In the genomic region with DNA sequence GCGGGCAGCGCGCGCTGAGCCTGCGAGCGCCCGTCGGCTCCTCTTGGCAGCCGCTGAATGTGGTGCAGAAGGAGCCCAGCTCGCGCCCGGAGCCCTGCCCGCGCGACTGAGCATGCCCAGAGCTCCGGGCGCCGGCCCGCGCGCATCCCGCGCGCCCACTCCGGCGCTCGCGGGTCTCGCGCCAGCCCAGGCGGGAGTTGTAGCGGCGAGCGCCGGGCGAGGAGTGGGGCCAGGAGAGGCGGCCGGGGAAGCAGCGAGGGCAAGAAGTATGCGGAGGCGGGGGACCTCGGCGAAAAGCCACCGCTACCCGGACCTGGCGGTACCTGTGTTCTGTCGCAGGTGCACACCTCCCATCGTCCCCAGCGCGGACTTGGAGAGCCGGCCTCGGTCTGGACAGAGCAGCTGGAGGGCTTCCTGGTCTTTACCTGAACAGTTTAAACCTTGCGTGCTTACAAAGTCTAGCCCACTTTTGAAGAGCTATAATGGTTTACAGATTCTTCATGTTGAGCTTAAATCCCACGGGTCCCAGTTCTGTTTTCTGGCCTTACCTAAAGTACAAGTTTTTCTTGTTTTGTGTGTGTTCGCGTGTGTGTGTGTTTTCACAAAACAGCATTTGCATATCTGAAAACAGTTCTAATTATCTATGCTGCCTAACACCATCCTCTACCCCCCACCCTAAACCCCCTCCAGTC, we compare ENCODE assay signal across 8 cellular contexts. TPM values are rescaled to one million over a fixed set of nuclear protein-coding genes. Genes with fewer than 3 reads are reported as not detected.
DNase-seq lines count a peak whose midpoint lies in the region; ATAC-seq and TF ChIP-seq lines count a peak whose summit lies in the region.

A gene (minus strand): TSS at position 61 of the 692 bp plus-strand sequence. CDS start 114 bp downstream, outside the sequence.

- POLR2A ChIA-PET in Panc1 (lab: Charles Lee), result interaction anchor here (0.5 to 1.4 kb wide), 5 partner anchors 79 to 189 kb away, joined by 3 to 5 read pairs (median 4); a partner anchor contains a TSS

- BruUV-seq in Panc1 (replicated peaks; lab: Mats Ljungman, UMichigan), result no TSS peak

- 1 to 3% methylated on average over 56 of the region's 56 CpGs for WGBS in sigmoid colon, 2 donors

- H3K36me3 Mint-ChIP-seq in CD4-positive, CD25-positive, alpha-beta regulatory T cell, result no peaks in the 10 kb centered on the region
- H3K36me3 Mint-ChIP-seq in central memory CD8-positive, alpha-beta T cell (ENCODE audit: insufficient read depth), result no peaks in the 10 kb centered on the region

- H3K27me3 ChIP-seq in CD4-positive, CD25-positive, alpha-beta regulatory T cell (ENCODE audit: control insufficient read depth, insufficient read depth, low read length), result peaks cover 26% of the 10 kb centered on the region
- no peaks in the 10 kb centered on the region for H3K27me3 ChIP-seq in Panc1 (ENCODE audit: control insufficient read depth, insufficient read depth, low read length)
- no peaks in the 10 kb centered on the region for H3K27me3 ChIP-seq in sigmoid colon

- intact Hi-C loops in Panc1 (cut with micrococcal nuclease; ENCODE audit: unreplicated experiment) (no loop called here), sigmoid colon (cut with DNase I) (loop anchor here (2.0 kb wide), 2 partner anchors 116 to 156 kb away; a partner anchor contains a TSS)

- no peak within 1 kb of the TSS for H3K27ac ChIP-seq in CD4-positive, CD25-positive, alpha-beta regulatory T cell (ENCODE audit: insufficient read depth, low read length, poor library complexity, severe bottlenecking)
- H3K27ac ChIP-seq in Panc1 (ENCODE audit: low read length) (peak within 1 kb of the TSS; percentile 94), sigmoid colon (peak within 1 kb of the TSS; percentile 67 to 83 (median 76))

- in situ Hi-C loops in Panc1 (cut with HindIII; ENCODE audit: low pct_unique_long_range_greater_than_20kb, low sequenced_read_pairs), result no loop called here

- H3K9me3 Mint-ChIP-seq in CD4-positive, CD25-positive, alpha-beta regulatory T cell, result peaks cover 0 to 6% (median 0%) of the 10 kb centered on the region in 7 donors
- no peaks in the 10 kb centered on the region for H3K9me3 Mint-ChIP-seq in central memory CD8-positive, alpha-beta T cell

- H3K36me3 ChIP-seq in CD4-positive, CD25-positive, alpha-beta regulatory T cell (ENCODE audit: control insufficient read depth, insufficient read depth, low read length), result no peaks in the 10 kb centered on the region
- H3K36me3 ChIP-seq in Panc1 (ENCODE audit: control insufficient read depth, insufficient read depth, low read length), result no peaks in the 10 kb centered on the region
- H3K36me3 ChIP-seq in sigmoid colon, result no peaks in the 10 kb centered on the region

- H3K27me3 Mint-ChIP-seq in CD4-positive, CD25-positive, alpha-beta regulatory T cell, result peaks cover 50% of the 10 kb centered on the region
- peaks cover 89% of the 10 kb centered on the region for H3K27me3 Mint-ChIP-seq in central memory CD8-positive, alpha-beta T cell

- no peak for TF ChIP-seq POLR2A in sigmoid colon (IDR thresholded peaks at IDR 0.05)

- DNase-seq in CD4-positive, CD25-positive, alpha-beta regulatory T cell, result no peak
- no peak for DNase-seq in Panc1 (ENCODE audit: low read depth, low spot score)
- no peak for DNase-seq in central memory CD8-positive, alpha-beta T cell (ENCODE audit: low spot score in 2 of 2)
- peak; percentile 40 for DNase-seq in inferior parietal cortex (ENCODE audit: extremely low spot score)
- peak; percentile 74 for DNase-seq in sigmoid colon
- DNase-seq in stimulated activated naive CD4-positive, alpha-beta T cell (lab: John Stamatoyannopoulos, UW), result no peak

- ATAC-seq in CD4-positive, CD25-positive, alpha-beta regulatory T cell (ENCODE audit: low read depth in 2 of 2), result peak in 1 of 2 donors; percentile 16
- ATAC-seq in GM18907 (IDR thresholded peaks at IDR 0.05; ENCODE audit: unreplicated experiment) (peak; percentile 61), HG03439 (IDR thresholded peaks at IDR 0.05; ENCODE audit: unreplicated experiment) (peak; percentile 60), Panc1 (peak; percentile 89)
- ATAC-seq in central memory CD8-positive, alpha-beta T cell (replicated peaks; ENCODE audit: extremely low read depth, poor library complexity, severe bottlenecking), result no peak

- TF ChIP-seq CTCF in Panc1 (IDR thresholded peaks at IDR 0.05) (no peak), sigmoid colon (IDR thresholded peaks at IDR 0.05) (no peak)

- CTCF ChIA-PET in Panc1 (lab: Charles Lee), result interaction anchor here (0.6 to 1.1 kb wide), 2 partner anchors 206 to 228 kb away, joined by 3 to 4 read pairs; no protein-coding TSS in a partner anchor

- no peak for TF ChIP-seq EP300 in sigmoid colon (IDR thresholded peaks at IDR 0.05)

- H3K4me1 ChIP-seq in CD4-positive, CD25-positive, alpha-beta regulatory T cell (ENCODE audit: control insufficient read depth, insufficient read depth, low read length, poor library complexity, severe bottlenecking), result peaks cover 3% of the 10 kb centered on the region
- peaks cover 42% of the 10 kb centered on the region for H3K4me1 ChIP-seq in Panc1 (ENCODE audit: control insufficient read depth, insufficient read depth, low read length)
- H3K4me1 ChIP-seq in sigmoid colon, result peaks cover 0 to 28% (median 21%) of the 10 kb centered on the region in 4 donors

- H3K27ac Mint-ChIP-seq in CD4-positive, CD25-positive, alpha-beta regulatory T cell, result no peak within 1 kb of the TSS
- H3K27ac Mint-ChIP-seq in central memory CD8-positive, alpha-beta T cell (ENCODE audit: low read depth), result no peak within 1 kb of the TSS

- H3K9me3 ChIP-seq in CD4-positive, CD25-positive, alpha-beta regulatory T cell (ENCODE audit: control insufficient read depth in 2 of 2, low read length in 2 of 2), result no peaks in the 10 kb centered on the region
- no peaks in the 10 kb centered on the region for H3K9me3 ChIP-seq in Panc1 (ENCODE audit: control insufficient read depth, insufficient read depth, low read depth, low read length)
- no peaks in the 10 kb centered on the region for H3K9me3 ChIP-seq in sigmoid colon

- H3K4me3 Mint-ChIP-seq in CD4-positive, CD25-positive, alpha-beta regulatory T cell, result peak within 1 kb of the TSS; percentile 35 to 59 (median 44)
- peak within 1 kb of the TSS; percentile 30 for H3K4me3 Mint-ChIP-seq in central memory CD8-positive, alpha-beta T cell

- no peak within 1 kb of the TSS for H3K4me3 ChIP-seq in CD4-positive, CD25-positive, alpha-beta regulatory T cell (ENCODE audit: low read depth, low read length)
- H3K4me3 ChIP-seq in Panc1 (ENCODE audit: low read depth in 2 of 2, low read length in 2 of 2) (peak within 1 kb of the TSS; percentile 80 to 82), sigmoid colon (peak within 1 kb of the TSS; percentile 53 to 79 (median 72))

- peaks cover 0 to 10% (median 2%) of the 10 kb centered on the region in 4 donors for H3K4me1 Mint-ChIP-seq in CD4-positive, CD25-positive, alpha-beta regulatory T cell
- H3K4me1 Mint-ChIP-seq in central memory CD8-positive, alpha-beta T cell, result no peaks in the 10 kb centered on the region

RNA-seq across cellular contexts. Expression of the gene that starts here (rescaled TPM):
- 0.15 TPM for total RNA-seq in CD4-positive, CD25-positive, alpha-beta regulatory T cell
- not detected for polyA plus RNA-seq in CD4-positive, CD25-positive, alpha-beta regulatory T cell
- total RNA-seq in Panc1 (2021; ENCODE audit: unreplicated experiment), result 85.4 TPM
- 34.5 TPM for polyA plus RNA-seq in Panc1 (2012; ENCODE audit: insufficient read length)
- total RNA-seq in sigmoid colon, result 10 to 100 TPM; 11.5 to 26.3 (median 14.4) TPM
- polyA plus RNA-seq in sigmoid colon, result 10 to 100 TPM; 25.2 to 43.2 (median 32.4) TPM

Comparison
In these comparisons a context has a peak if more than half of its experiments do, and no peak if none do; other contexts are left out.
1. RNA of the gene that starts here (total RNA-seq): 85.4 TPM in Panc1 (single experiment) and 11.5 to 26.3 TPM in sigmoid colon; 0.15 TPM in CD4-positive, CD25-positive, alpha-beta regulatory T cell (single experiment); every median in the first group is over 10 times any median in the second.
2. RNA of the gene that starts here (polyA plus RNA-seq): 25.2 to 43.2 TPM in sigmoid colon; not detected in CD4-positive, CD25-positive, alpha-beta regulatory T cell; every median in the first group is over 10 times any median in the second.
3. DNase-seq: peak in inferior parietal cortex (single experiment) and sigmoid colon (single experiment); none in CD4-positive, CD25-positive, alpha-beta regulatory T cell (0 of 3), Panc1 (single experiment), central memory CD8-positive, alpha-beta T cell (0 of 2) and stimulated activated naive CD4-positive, alpha-beta T cell (0 of 6).